ENCODE assay signal across 1 cellular context in genomic region chr15:66952756-66953522, GRCh38.
TF ChIP-seq lines count a peak whose summit lies in the region.

No MANE protein-coding gene starts in this region.

TF ChIP-seq in H1, 55 proteins besides CTCF, POLR2A, EP300 and RAD21 (continued from another document):
- TF ChIP-seq ATF2 (IDR thresholded peaks at IDR 0.05; ENCODE audit: low read length) (no peak), TCF12 (IDR thresholded peaks at IDR 0.05; ENCODE audit: low read depth, low read length) (no peak), CHD7 (IDR thresholded peaks at IDR 0.05; ENCODE audit: insufficient replicate concordance, low read length) (no peak)
TF ChIP-seq in H1: peak in this region for 0.
